In genomic region chr10:104337527-104337984, GRCh38 we compare ENCODE assay signal across 8 cellular contexts. TPM values are rescaled to one million over a fixed set of nuclear protein-coding genes. Genes with fewer than 3 reads are reported as not detected.
A peak's percentile ranks its signal among the peaks of the same experiment; 100 is the strongest.
DNase-seq lines count a peak whose midpoint lies in the region; ATAC-seq and TF ChIP-seq lines count a peak whose summit lies in the region.

No MANE protein-coding gene starts in this region.

- H3K36me3 ChIP-seq in esophagus squamous epithelium, result peaks cover 0 to 17% (median 0%) of the 10 kb centered on the region in 3 donors

- peaks cover 33 to 69% (median 47%) of the 10 kb centered on the region in 3 donors for H3K4me1 ChIP-seq in esophagus squamous epithelium

- intact Hi-C loops in esophagus squamous epithelium (cut with DNase I), result no loop called here

- no peaks in the 10 kb centered on the region for H3K27me3 Mint-ChIP-seq in T-cell
- H3K27me3 Mint-ChIP-seq in nephron (ENCODE audit: low read depth), result peaks cover 3% of the 10 kb centered on the region

- POLR2A ChIA-PET in T-cell (lab: Charles Lee), result interaction anchor here in 1 of 2 donors (1.5 to 1.9 kb wide), 2 partner anchors 8 to 14 kb away, joined by 12 to 21 read pairs; no protein-coding TSS in a partner anchor

- no peaks in the 10 kb centered on the region for H3K27me3 ChIP-seq in esophagus squamous epithelium

- H3K27ac Mint-ChIP-seq in T-cell, result peak overlapping the region; percentile 89 to 95
- peak overlapping the region; percentile 97 to 100 (median 99) for H3K27ac Mint-ChIP-seq in nephron

- H3K9me3 Mint-ChIP-seq in T-cell (no peaks in the 10 kb centered on the region), nephron (no peaks in the 10 kb centered on the region)

- CTCF ChIA-PET in T-cell (lab: Charles Lee), result interaction anchor here (0.8 to 4.7 kb wide), 11 partner anchors 8 to 217 kb away, joined by 3 to 45 read pairs (median 6); partner anchors contain the start of genes CFAP58 (in 2 of the 2) and GSTO2 (in 1 of the 2)

- H3K4me3 Mint-ChIP-seq in T-cell (peak overlapping the region; percentile 88 to 99 (median 90)), nephron (peak overlapping the region; percentile 93 to 96 (median 96))

- no peaks in the 10 kb centered on the region for H3K9me3 ChIP-seq in esophagus squamous epithelium

- ATAC-seq in GM19372 (IDR thresholded peaks at IDR 0.05; ENCODE audit: low read depth, unreplicated experiment), result peak; percentile 44
- ATAC-seq in HG03342 (IDR thresholded peaks at IDR 0.05; ENCODE audit: unreplicated experiment), result peak; percentile 44
- peak; percentile 5 to 25 (median 18) for ATAC-seq in T-cell (replicated peaks in 1 of 4)

- 0 to 1% methylated on average over 12 to 19 of the region's 22 CpGs for WGBS in esophagus squamous epithelium, 2 donors

- TF ChIP-seq CTCF in esophagus squamous epithelium (IDR thresholded peaks at IDR 0.05) (no peak), nephron (IDR thresholded peaks at IDR 0.05; ENCODE audit: unreplicated experiment in 3 of 3) (no peak)

- peaks cover 55 to 60% (median 56%) of the 10 kb centered on the region in 3 donors for H3K4me1 Mint-ChIP-seq in T-cell
- H3K4me1 Mint-ChIP-seq in nephron, result peaks cover 56% of the 10 kb centered on the region

- H3K4me3 ChIP-seq in esophagus squamous epithelium, result peak overlapping the region; percentile 67 to 99 (median 98)

- peak in 2 of 4 donors; percentile 28 to 38 for TF ChIP-seq POLR2A in esophagus squamous epithelium (IDR thresholded peaks at IDR 0.05)

- DNase-seq in CD1c-positive myeloid dendritic cell (ENCODE audit: extremely low spot score) (peak; percentile 83), T-cell (peak in 1 of 34 experiments; percentile 42), esophagus squamous epithelium (lab: John Stamatoyannopoulos, UW) (no peak), NCI-H524 treated with DMSO at 0.1 percent for 48 hours (lab: John Stamatoyannopoulos, UW) (no peak), NCI-H1105 treated with DMSO at 0.1 percent for 48 hours (lab: John Stamatoyannopoulos, UW) (no peak)

- H3K36me3 Mint-ChIP-seq in T-cell (peaks cover 7% of the 10 kb centered on the region), nephron (ENCODE audit: low read depth) (no peaks in the 10 kb centered on the region)

- H3K27ac ChIP-seq in esophagus squamous epithelium, result peak overlapping the region; percentile 94 to 99 (median 99)

RNA-seq across cellular contexts. Expression of gene ITPRIP, which starts 0.7 kb away (rescaled TPM):
- total RNA-seq in T-cell (10 to 100 TPM; 16.9 to 98.5 (median 25.0) TPM), esophagus squamous epithelium (10 to 100 TPM; 37.6 to 61.6 (median 38.4) TPM)

RNA-seq across cellular contexts. Expression of gene CFAP58, which starts 16.1 kb away (rescaled TPM):
- total RNA-seq in T-cell, result not detected
- total RNA-seq in esophagus squamous epithelium, result under 1 TPM in 3 of 4 donors, not detected in 1; 0.13 to 0.41 (median 0.19) TPM
